ENCODE assay signal across 28 cellular contexts in genomic region chr11:109285465-109285864, GRCh38.
"Had no signal": no experiment of that assay in that cellular context is flagged by ENCODE, and none has a peak within 500 bp of the region (broad histone marks: within the 10 kb centered on the region; RNA-seq: fewer than 3 reads in every experiment).

No MANE protein-coding gene starts in this region.

- H3K36me3 ChIP-seq: neutrophil, right lobe of liver, sigmoid colon, stomach, thoracic aorta, thyroid gland, tibial nerve, upper lobe of left lung, vagina had no signal

- H3K27me3 Mint-ChIP-seq: progenitor cell of endocrine pancreas; stimulated activated naive B cell treated with anti-CD40 and anti-IgM and Interleukin-4, amounts not matched to agents 10 μg/mL and 1 μg/mL and 100 μg/mL, for 72 hours had no signal

- H3K36me3 Mint-ChIP-seq: stimulated activated effector memory CD8-positive, alpha-beta T cell treated with anti-CD3 and anti-CD28 coated beads, Interleukin-12 subunit alpha, Interleukin-12 subunit beta, amount 100 ng/mL, for 72 hours; stimulated activated naive B cell treated with anti-CD40 and anti-IgM and Interleukin-4, amounts not matched to agents 10 μg/mL and 1 μg/mL and 100 μg/mL, for 72 hours had no signal

- H3K9ac ChIP-seq: parathyroid adenoma had no signal

- H3K27me3 ChIP-seq: neutrophil, right lobe of liver, sigmoid colon, stomach, thyroid gland, tibial nerve, upper lobe of left lung, vagina had no signal

- H2AFZ ChIP-seq: parathyroid adenoma had no signal

- H3K4me1 ChIP-seq: parathyroid adenoma, right lobe of liver, sigmoid colon, stomach, thyroid gland, tibial nerve, upper lobe of left lung, vagina had no signal

- H3K9me3 ChIP-seq: neutrophil, psoas muscle, right lobe of liver, sigmoid colon, thoracic aorta, thyroid gland, vagina had no signal

- DNase-seq: natural killer cell; nucleus accumbens; posterior cingulate gyrus; psoas muscle; right cardiac atrium; right lobe of liver; sigmoid colon; small intestine; stimulated activated CD4-positive, alpha-beta T cell treated with anti-CD3 and anti-CD28 coated beads, Interleukin-15, amount 100 ng/mL, for 24 hours; stimulated activated CD4-positive, alpha-beta T cell treated with anti-CD3 and anti-CD28 coated beads, Interleukin-2, amount 100 ng/mL, for 24 hours; stimulated activated CD4-positive, alpha-beta T cell treated with anti-CD3 and anti-CD28 coated beads, Interleukin-2, amount 100 ng/mL, for 48 hours; stimulated activated CD4-positive, alpha-beta T cell treated with anti-CD3 and anti-CD28 coated beads, Interleukin-4, amount 100 ng/mL, for 24 hours; stimulated activated naive B cell treated with anti-CD40 and anti-IgM and Interleukin-4, amounts not matched to agents 10 μg/mL and 1 μg/mL and 100 μg/mL, for 72 hours; stimulated activated naive CD4-positive, alpha-beta T cell treated with Interleukin-2 at 50 U/mL for 16 hours; stomach; thyroid gland; trophoblast cell; upper lobe of left lung had no signal

- FAIRE-seq: small intestine, urothelium cell line had no signal

- H3K4me1 Mint-ChIP-seq: natural killer cell; stimulated activated effector memory CD8-positive, alpha-beta T cell treated with anti-CD3 and anti-CD28 coated beads, Interleukin-12 subunit alpha, Interleukin-12 subunit beta, amount 100 ng/mL, for 72 hours; stimulated activated naive B cell treated with anti-CD40 and anti-IgM and Interleukin-4, amounts not matched to agents 10 μg/mL and 1 μg/mL and 100 μg/mL, for 72 hours had no signal

- H3K27ac Mint-ChIP-seq: natural killer cell; nephron; progenitor cell of endocrine pancreas; stimulated activated effector memory CD8-positive, alpha-beta T cell treated with anti-CD3 and anti-CD28 coated beads, Interleukin-12 subunit alpha, Interleukin-12 subunit beta, amount 100 ng/mL, for 72 hours; stimulated activated naive B cell treated with anti-CD40 and anti-IgM and Interleukin-4, amounts not matched to agents 10 μg/mL and 1 μg/mL and 100 μg/mL, for 72 hours; stimulated activated naive CD8-positive, alpha-beta T cell treated with anti-CD3 and anti-CD28 coated beads, Interleukin-15, Interleukin-2, amounts not matched to agents 100 ng/mL and 50 ng/mL, for 24 hours had no signal

- H3K27ac ChIP-seq: neutrophil, parathyroid adenoma, psoas muscle, right lobe of liver, sigmoid colon, stomach, thoracic aorta, thyroid gland, tibial nerve, upper lobe of left lung, vagina had no signal

- H3K4me3 ChIP-seq: psoas muscle, right lobe of liver, sigmoid colon, stomach, thoracic aorta, thyroid gland, tibial nerve, upper lobe of left lung, vagina had no signal

- H3K79me2 ChIP-seq: parathyroid adenoma had no signal

- H3K4me3 Mint-ChIP-seq: natural killer cell; nephron; stimulated activated effector memory CD8-positive, alpha-beta T cell treated with anti-CD3 and anti-CD28 coated beads, Interleukin-12 subunit alpha, Interleukin-12 subunit beta, amount 100 ng/mL, for 72 hours; stimulated activated naive B cell treated with anti-CD40 and anti-IgM and Interleukin-4, amounts not matched to agents 10 μg/mL and 1 μg/mL and 100 μg/mL, for 72 hours; stimulated activated naive CD8-positive, alpha-beta T cell treated with anti-CD3 and anti-CD28 coated beads, Interleukin-15, Interleukin-2, amounts not matched to agents 100 ng/mL and 50 ng/mL, for 24 hours had no signal

- ATAC-seq: natural killer cell; psoas muscle; right cardiac atrium; right lobe of liver; stimulated activated effector memory CD8-positive, alpha-beta T cell treated with anti-CD3 and anti-CD28 coated beads, Interleukin-12 subunit alpha, Interleukin-12 subunit beta, amount 100 ng/mL, for 72 hours; stimulated activated naive B cell treated with anti-CD40 and anti-IgM and Interleukin-4, amounts not matched to agents 10 μg/mL and 1 μg/mL and 100 μg/mL, for 72 hours had no signal
